ENCODE assay signal across 21 cellular contexts in the genomic region with DNA sequence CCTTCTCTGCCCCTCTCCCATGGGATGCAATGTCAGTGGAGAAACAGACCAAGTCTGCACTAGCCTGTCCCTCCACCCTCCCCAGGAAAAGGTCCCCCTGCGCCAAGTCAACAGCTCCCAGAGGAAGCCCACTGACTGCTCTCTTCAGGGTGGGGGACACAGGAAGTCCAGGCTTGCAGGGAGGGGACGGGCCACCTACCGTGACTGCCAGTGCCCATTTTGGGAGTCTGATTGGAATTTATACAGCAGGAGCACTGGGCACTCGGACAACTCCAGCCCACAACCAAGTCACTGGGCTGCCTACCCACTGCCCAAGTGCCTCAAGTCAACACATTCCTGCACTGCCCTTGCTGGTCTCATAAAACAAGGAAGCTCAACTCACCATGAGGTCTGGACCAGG. TPM values are rescaled to one million over a fixed set of nuclear protein-coding genes. Genes with fewer than 3 reads are reported as not detected.
"Had no signal": no experiment of that assay in that cellular context is flagged by ENCODE, and none has a peak within 500 bp of the region (broad histone marks: within the 10 kb centered on the region; RNA-seq: fewer than 3 reads in every experiment).

No MANE protein-coding gene starts in this region.

- DNase-seq: activated CD4-positive, alpha-beta memory T cell treated with anti-CD3 and anti-CD28 coated beads for 36 hours; activated CD4-positive, alpha-beta T cell treated with anti-CD3 and anti-CD28 coated beads, Interleukin-2, amount 10 ng/mL, durations not matched to agents 7 days and 5 days; activated CD4-positive, CD25-positive, alpha-beta regulatory T cell; activated CD8-positive, alpha-beta memory T cell treated with anti-CD3 and anti-CD28 coated beads for 24 hours; activated gamma-delta T cell treated with Interleukin-2 at 50 U/mL for 16 hours; activated T-cell treated with anti-CD3 and anti-CD28 coated beads, Interleukin-2, amount 50 U/mL, for 72 hours; caudate nucleus; Karpas-422; NCI-H146; NCI-H187 treated with DMSO at 0.1 percent for 48 hours; NCI-H2081 treated with DMSO at 0.1 percent for 48 hours; NCI-H446; NCI-H524; PC-3; SHP77 treated with DMSO at 0.1 percent for 48 hours; T-cell had no signal

- ATAC-seq: activated T-cell treated with anti-CD3 and anti-CD28 coated beads, Interleukin-2, amount 50 U/mL, for 72 hours; PC-3; T-cell had no signal

- H3K27ac Mint-ChIP-seq: activated CD4-positive, alpha-beta memory T cell treated with anti-CD3 and anti-CD28 coated beads for 36 hours; activated CD4-positive, alpha-beta T cell treated with anti-CD3 and anti-CD28 coated beads, Interleukin-2, amount 10 ng/mL, durations not matched to agents 7 days and 5 days; activated T-cell treated with anti-CD3 and anti-CD28 coated beads, Interleukin-2, amount 50 U/mL, for 72 hours; activated T-helper 2 cell treated with anti-CD3 and anti-CD28 coated beads, Interferon-gamma antibody, Interleukin-2, Interleukin-4, amounts not matched to agents 10 μg/mL and 5 μg/mL and 100 μg/mL, durations not matched to agents 14 hours and 24 hours and 36 hours had no signal

- H3K27me3 Mint-ChIP-seq: activated CD4-positive, alpha-beta memory T cell treated with anti-CD3 and anti-CD28 coated beads for 36 hours; activated CD4-positive, alpha-beta T cell treated with anti-CD3 and anti-CD28 coated beads, Interleukin-2, amount 10 ng/mL, durations not matched to agents 7 days and 5 days; activated naive CD4-positive, alpha-beta T cell treated with anti-CD3 and anti-CD28 coated beads, Interleukin-2, amount 50 U/mL, for 24 hours; T-cell had no signal

- H3K27ac ChIP-seq: VCaP had no signal

- H3K4me3 Mint-ChIP-seq: activated CD4-positive, alpha-beta memory T cell treated with anti-CD3 and anti-CD28 coated beads for 36 hours; activated CD4-positive, alpha-beta T cell treated with anti-CD3 and anti-CD28 coated beads, Interleukin-2, amount 10 ng/mL, durations not matched to agents 7 days and 5 days; activated naive CD4-positive, alpha-beta T cell treated with anti-CD3 and anti-CD28 coated beads, Interleukin-2, amount 50 U/mL, for 24 hours; activated T-cell treated with anti-CD3 and anti-CD28 coated beads, Interleukin-2, amount 50 U/mL, for 72 hours; T-cell had no signal

- H3K9me3 Mint-ChIP-seq: activated CD4-positive, alpha-beta memory T cell treated with anti-CD3 and anti-CD28 coated beads for 36 hours; activated CD4-positive, alpha-beta T cell treated with anti-CD3 and anti-CD28 coated beads, Interleukin-2, amount 10 ng/mL, durations not matched to agents 7 days and 5 days; activated naive CD4-positive, alpha-beta T cell treated with anti-CD3 and anti-CD28 coated beads, Interleukin-2, amount 50 U/mL, for 24 hours; activated T-cell treated with anti-CD3 and anti-CD28 coated beads, Interleukin-2, amount 50 U/mL, for 72 hours; activated T-helper 2 cell treated with anti-CD3 and anti-CD28 coated beads, Interferon-gamma antibody, Interleukin-2, Interleukin-4, amounts not matched to agents 10 μg/mL and 5 μg/mL and 100 μg/mL, durations not matched to agents 14 hours and 24 hours and 36 hours; T-cell had no signal

RNA-seq across cellular contexts. Expression of gene ANKRD65, which starts 28.1 kb away (rescaled TPM):
- total RNA-seq: activated CD4-positive, alpha-beta memory T cell treated with anti-CD3 and anti-CD28 coated beads for 36 hours; activated CD4-positive, alpha-beta T cell treated with anti-CD3 and anti-CD28 coated beads, Interleukin-2, amount 10 ng/mL, durations not matched to agents 7 days and 5 days; activated T-helper 2 cell treated with anti-CD3 and anti-CD28 coated beads, Interferon-gamma antibody, Interleukin-2, Interleukin-4, amounts not matched to agents 10 μg/mL and 5 μg/mL and 100 μg/mL, durations not matched to agents 14 hours and 24 hours and 36 hours; SK-MEL-5; T-helper 2 cell treated with Interferon-gamma antibody and Interleukin-4, amounts not matched to agents 100 ng/mL and 5 ng/mL, for 36 hours had no signal

RNA-seq across cellular contexts. Expression of gene MXRA8, which starts 34.7 kb away (rescaled TPM):
- total RNA-seq: activated T-helper 2 cell treated with anti-CD3 and anti-CD28 coated beads, Interferon-gamma antibody, Interleukin-2, Interleukin-4, amounts not matched to agents 10 μg/mL and 5 μg/mL and 100 μg/mL, durations not matched to agents 14 hours and 24 hours and 36 hours; SK-MEL-5 had no signal
